ENCODE assay signal across 25 cellular contexts in the genomic region with DNA sequence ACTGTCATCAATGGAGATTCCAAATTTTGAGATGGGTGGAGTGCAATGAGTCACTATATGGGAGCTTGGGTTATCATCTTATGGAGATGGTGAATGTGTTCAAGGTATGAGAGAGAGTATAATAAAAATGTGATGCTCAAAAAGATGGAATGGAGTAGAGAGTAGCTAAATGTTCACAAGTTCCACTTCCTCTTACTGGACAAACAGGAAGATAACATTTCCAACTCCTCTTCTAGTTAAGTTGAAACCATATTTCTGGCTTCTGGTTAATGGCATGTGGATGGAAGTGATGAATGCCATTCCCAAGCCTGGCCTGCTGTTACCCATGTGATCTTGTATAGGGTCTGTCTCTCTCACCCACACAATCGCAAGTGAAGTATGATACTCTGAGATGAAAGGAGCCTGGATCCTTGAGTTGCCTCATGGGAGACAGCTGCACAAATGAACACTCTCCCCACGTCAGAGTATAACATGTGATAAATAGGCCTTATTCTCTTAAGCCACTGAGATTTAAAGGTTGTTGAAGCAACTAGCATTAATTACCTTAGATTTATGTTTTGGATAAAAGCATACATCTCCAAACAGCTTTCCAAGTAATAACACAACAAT.
"Had no signal": no experiment of that assay in that cellular context is flagged by ENCODE, and none has a peak within 500 bp of the region (broad histone marks: within the 10 kb centered on the region; RNA-seq: fewer than 3 reads in every experiment).

No MANE protein-coding gene starts in this region.

- H3K9me3 Mint-ChIP-seq: dendritic cell treated with granulocyte-macrophage colony-stimulating factor and Interleukin-4, amounts not matched to agents 40 ng/mL and 50 ng/mL, for 4 days; effector memory CD8-positive, alpha-beta T cell; memory B cell; natural killer cell treated with Interleukin-12 subunit alpha and Interleukin-12 subunit beta and Interleukin-15 and Interleukin-18, amount 100 ng/mL, for 72 hours; neural progenitor cell had no signal

- H3K79me2 ChIP-seq: hepatocyte had no signal

- H3K36me3 Mint-ChIP-seq: memory B cell; natural killer cell treated with Interleukin-12 subunit alpha and Interleukin-12 subunit beta and Interleukin-15 and Interleukin-18, amount 100 ng/mL, for 72 hours; neural progenitor cell had no signal

- H3K27ac Mint-ChIP-seq: dendritic cell treated with granulocyte-macrophage colony-stimulating factor and Interleukin-4, amounts not matched to agents 40 ng/mL and 50 ng/mL, for 4 days; effector memory CD8-positive, alpha-beta T cell; memory B cell; natural killer cell treated with Interleukin-12 subunit alpha and Interleukin-12 subunit beta and Interleukin-15 and Interleukin-18, amount 100 ng/mL, for 72 hours; neural progenitor cell; progenitor cell of endocrine pancreas had no signal

- DNase-seq: effector memory CD8-positive, alpha-beta T cell; foreskin fibroblast; kidney; left cardiac atrium; left ventricle myocardium inferior; lower lobe of right lung; midbrain; nucleus accumbens; pancreas; right cardiac atrium; small intestine; stimulated activated CD4-positive, alpha-beta T cell treated with anti-CD3 and anti-CD28 coated beads, Interleukin-2, amount 100 ng/mL, for 48 hours; stimulated activated naive CD8-positive, alpha-beta T cell treated with anti-CD3 and anti-CD28 coated beads, Interleukin-15, Interleukin-2, amounts not matched to agents 100 U/mL and 50 U/mL, for 24 hours; thyroid gland; upper lobe of right lung had no signal

- H3K4me3 Mint-ChIP-seq: dendritic cell treated with granulocyte-macrophage colony-stimulating factor and Interleukin-4, amounts not matched to agents 40 ng/mL and 50 ng/mL, for 4 days; effector memory CD8-positive, alpha-beta T cell; memory B cell; natural killer cell treated with Interleukin-12 subunit alpha and Interleukin-12 subunit beta and Interleukin-15 and Interleukin-18, amount 100 ng/mL, for 72 hours; neural progenitor cell had no signal

- H3K27me3 ChIP-seq: esophagus muscularis mucosa, hepatocyte, neural progenitor cell, pancreas, suprapubic skin, thyroid gland, upper lobe of right lung, vagina had no signal

- H3K4me1 Mint-ChIP-seq: memory B cell, neural progenitor cell had no signal

- H3K9ac ChIP-seq: neural progenitor cell had no signal

- H3K4me3 ChIP-seq: esophagus muscularis mucosa, hepatocyte, left ventricle myocardium inferior, lower lobe of right lung, neural progenitor cell, pancreas, suprapubic skin, thyroid gland, upper lobe of right lung, vagina had no signal

- H3K27ac ChIP-seq: epithelial cell of prostate, esophagus muscularis mucosa, hepatocyte, left ventricle myocardium inferior, lower lobe of right lung, neural progenitor cell, pancreas, suprapubic skin, thyroid gland, upper lobe of right lung, vagina had no signal

- H3K4me1 ChIP-seq: esophagus muscularis mucosa, left ventricle myocardium inferior, lower lobe of right lung, neural progenitor cell, pancreas, suprapubic skin, thyroid gland, upper lobe of right lung, vagina had no signal

- ATAC-seq: effector memory CD8-positive, alpha-beta T cell; left cardiac atrium; lower lobe of right lung; natural killer cell treated with Interleukin-12 subunit alpha and Interleukin-12 subunit beta and Interleukin-15 and Interleukin-18, amount 100 ng/mL, for 72 hours; pancreas; right cardiac atrium; stimulated activated naive CD8-positive, alpha-beta T cell treated with anti-CD3 and anti-CD28 coated beads, Interleukin-15, Interleukin-2, amounts not matched to agents 100 U/mL and 50 U/mL, for 24 hours; upper lobe of right lung had no signal

- H3K4me2 ChIP-seq: hepatocyte, neural progenitor cell had no signal

- H3K36me3 ChIP-seq: esophagus muscularis mucosa, left ventricle myocardium inferior, lower lobe of right lung, neural progenitor cell, pancreas, suprapubic skin, thyroid gland, upper lobe of right lung, vagina had no signal
